Comparison of ENCODE assay signal across 10 cellular contexts in the genomic region with DNA sequence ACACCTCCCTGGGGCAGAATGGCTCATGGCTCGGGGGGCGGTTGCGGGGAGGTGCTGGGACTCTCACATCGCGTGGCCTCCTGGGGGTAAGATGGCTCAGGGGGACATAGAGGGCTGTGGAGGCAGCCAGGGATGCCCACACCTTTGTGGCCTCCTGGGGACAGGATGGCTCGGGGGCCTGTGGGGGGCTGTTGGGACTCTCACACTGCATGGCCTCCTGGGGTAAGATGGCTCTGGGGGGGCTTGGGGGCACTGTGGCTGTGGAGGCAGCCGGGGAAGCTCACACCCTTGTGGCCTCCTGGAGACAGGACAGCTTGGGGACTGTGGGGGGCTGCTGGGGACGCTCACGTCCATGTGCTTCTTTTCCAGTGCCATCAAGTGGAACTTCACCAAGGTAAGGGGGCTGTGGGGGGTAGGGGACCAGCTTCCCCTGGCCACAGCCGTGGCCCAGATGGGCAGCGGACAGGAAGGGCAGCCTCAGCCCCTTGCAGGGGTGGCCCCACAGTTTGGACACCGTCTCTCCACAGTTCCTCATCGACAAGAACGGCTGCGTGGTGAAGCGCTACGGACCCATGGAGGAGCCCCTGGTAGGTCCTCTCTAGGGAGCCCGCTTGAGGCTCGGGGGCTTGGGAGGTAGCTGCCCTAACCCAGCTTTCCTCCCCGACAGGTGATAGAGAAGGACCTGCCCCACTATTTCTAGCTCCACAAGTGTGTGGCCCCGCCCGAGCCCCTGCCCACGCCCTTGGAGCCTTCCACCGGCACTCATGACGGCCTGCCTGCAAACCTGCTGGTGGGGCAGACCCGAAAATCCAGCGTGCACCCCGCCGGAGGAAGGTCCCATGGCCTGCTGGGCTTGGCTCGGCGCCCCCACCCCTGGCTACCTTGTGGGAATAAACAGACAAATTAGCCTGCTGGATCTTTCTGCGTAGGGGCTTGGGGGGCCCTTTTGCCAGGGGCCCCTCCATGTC. TPM values are rescaled to one million over a fixed set of nuclear protein-coding genes. Genes with fewer than 3 reads are reported as not detected.
DNase-seq lines count a peak whose midpoint lies in the region; ATAC-seq, FAIRE-seq and TF ChIP-seq lines count a peak whose summit lies in the region.
"Had no signal": no experiment of that assay in that cellular context is flagged by ENCODE, and none has a peak within 500 bp of the region (broad histone marks: within the 10 kb centered on the region; RNA-seq: fewer than 3 reads in every experiment).

No MANE protein-coding gene starts in this region.

- no peaks in the 10 kb centered on the region for H3K9me3 Mint-ChIP-seq in activated naive CD8-positive, alpha-beta T cell treated with anti-CD3 and anti-CD28 coated beads, Interleukin-2, amount 10 ng/mL, durations not matched to agents 7 days and 5 days

- no TSS peak for BruUV-seq in HepG2 (replicated peaks; lab: Mats Ljungman, UMichigan)

- no peak for TF ChIP-seq CTCF in HepG2 (CRISPR knock-in tag; IDR thresholded peaks at IDR 0.05)
- TF ChIP-seq CTCF in right lobe of liver (IDR thresholded peaks at IDR 0.05) = no peak
- no peak for TF ChIP-seq CTCF in vagina (IDR thresholded peaks at IDR 0.05)
- TF ChIP-seq CTCF in Peyer's patch (IDR thresholded peaks at IDR 0.05) = no peak

- peaks cover 6% of the 10 kb centered on the region for H3K79me1 ChIP-seq in mesenchymal stem cell (replicated peaks; ENCODE audit: low read length, poor library complexity, severe bottlenecking)

- H3K9ac ChIP-seq in HepG2 (ENCODE audit: insufficient read depth, low read depth, low read length) (no peak overlapping the region), mesenchymal stem cell (ENCODE audit: low read length) (peak overlapping the region; percentile 88)

- no peaks in the 10 kb centered on the region for H3K27me3 Mint-ChIP-seq in activated naive CD8-positive, alpha-beta T cell treated with anti-CD3 and anti-CD28 coated beads, Interleukin-2, amount 10 ng/mL, durations not matched to agents 7 days and 5 days

- H3K36me3 ChIP-seq in HepG2 (replicated peaks in 1 of 2; ENCODE audit: control insufficient read depth in 1 of 2, insufficient read depth in 2 of 2, low read length in 2 of 2) (peaks cover 10 to 20% of the 10 kb centered on the region in 2 experiments; a peak in 4 of 5 replicates), right lobe of liver (peaks cover 0 to 32% (median 14%) of the 10 kb centered on the region in 4 donors), mesenchymal stem cell (ENCODE audit: control insufficient read depth in 1 of 2, insufficient read depth in 2 of 2, low read depth in 1 of 2, low read length in 2 of 2) (peaks cover 35 to 63% of the 10 kb centered on the region in 2 experiments), vagina (peaks cover 0 to 41% of the 10 kb centered on the region in 2 donors), Peyer's patch (peaks cover 0 to 60% (median 0%) of the 10 kb centered on the region in 3 donors)

- peaks cover 15% of the 10 kb centered on the region; the same call in 1 of the 2 replicates for H4K20me1 ChIP-seq in HepG2 (ENCODE audit: insufficient read depth, low read length)

- H3K4me3 Mint-ChIP-seq in activated naive CD8-positive, alpha-beta T cell treated with anti-CD3 and anti-CD28 coated beads, Interleukin-2, amount 10 ng/mL, durations not matched to agents 7 days and 5 days = peak overlapping the region; percentile 19

- H3K4me1 ChIP-seq in HepG2 (ENCODE audit: insufficient read depth, low read length) (peaks cover 52% of the 10 kb centered on the region), right lobe of liver (peaks cover 2 to 30% (median 14%) of the 10 kb centered on the region in 4 donors), mesenchymal stem cell (ENCODE audit: control insufficient read depth, insufficient read depth, low read depth, low read length) (peaks cover 42% of the 10 kb centered on the region), vagina (peaks cover 51% of the 10 kb centered on the region), Peyer's patch (peaks cover 4 to 54% (median 27%) of the 10 kb centered on the region in 4 donors)

- in situ Hi-C loops in HepG2 (cut with HindIII; ENCODE audit: extremely low pct_ligation_motif_present, low pct_unique_long_range_greater_than_20kb) = no loop called here

- no peak for FAIRE-seq in HepG2 (lab: Jason Lieb, UNC)

- H4K8ac ChIP-seq in mesenchymal stem cell (ENCODE audit: low read length) = peak overlapping the region; percentile 49

- peak overlapping the region; percentile 85 for H3K4me2 ChIP-seq in HepG2 (ENCODE audit: low read depth, low read length)
- no peak overlapping the region for H3K4me2 ChIP-seq in mesenchymal stem cell (ENCODE audit: low read length, poor library complexity, severe bottlenecking)

- H3K9me3 ChIP-seq in HepG2 (ENCODE audit: low read length) (no peaks in the 10 kb centered on the region), right lobe of liver (no peaks in the 10 kb centered on the region), mesenchymal stem cell (ENCODE audit: control insufficient read depth, low read length) (no peaks in the 10 kb centered on the region), vagina (no peaks in the 10 kb centered on the region), Peyer's patch (no peaks in the 10 kb centered on the region)

- no peak overlapping the region for H2BK120ac ChIP-seq in mesenchymal stem cell (ENCODE audit: low read depth, low read length)

- intact Hi-C loops in HepG2 (cut with micrococcal nuclease; ENCODE audit: unreplicated experiment) = loop anchor here (10.0 kb wide), 1 partner anchor 51 kb away; no protein-coding TSS in a partner anchor
- intact Hi-C loops in right lobe of liver (cut with DNase I) = no loop called here
- intact Hi-C loops in vagina (cut with DNase I) = no loop called here

- peaks cover 19% of the 10 kb centered on the region for H3K4me1 Mint-ChIP-seq in activated naive CD8-positive, alpha-beta T cell treated with anti-CD3 and anti-CD28 coated beads, Interleukin-2, amount 10 ng/mL, durations not matched to agents 7 days and 5 days

- peak overlapping the region; percentile 27 for H2AK5ac ChIP-seq in mesenchymal stem cell (ENCODE audit: low read length, severe bottlenecking)

- TF ChIP-seq RAD21 in HepG2 (CRISPR knock-in tag; IDR thresholded peaks at IDR 0.05) = no peak

- H3K79me2 ChIP-seq in HepG2 (ENCODE audit: insufficient read depth, low read length) = peaks cover 11% of the 10 kb centered on the region

- H2BK12ac ChIP-seq in mesenchymal stem cell (ENCODE audit: low read length in 2 of 2) = no peak overlapping the region

- H3K4ac ChIP-seq in mesenchymal stem cell (ENCODE audit: low read depth in 1 of 2, low read length in 2 of 2) = no peak overlapping the region

- H2AFZ ChIP-seq in HepG2 (ENCODE audit: low read length) (no peak overlapping the region), mesenchymal stem cell (ENCODE audit: low read depth, low read length) (no peak overlapping the region)

- DNase-seq in HepG2 (ENCODE audit: low spot score) (no peak), right lobe of liver (no peak), mesenchymal stem cell (no peak), vagina (ENCODE audit: extremely low spot score in 2 of 2) (no peak), Peyer's patch (no peak), SKM-1 treated with dmso at 0.1 percent for 144 hours (lab: John Stamatoyannopoulos, UW; ENCODE audit: unreplicated experiment) (no peak), mesenteric fat pad (ENCODE audit: low spot score) (no peak)
- no peak for DNase-seq in activated naive CD8-positive, alpha-beta T cell treated with anti-CD3 and anti-CD28 coated beads, Interleukin-2, amount 10 ng/mL, durations not matched to agents 7 days and 5 days
- DNase-seq: NCI-H2171; stimulated activated CD4-positive, alpha-beta T cell treated with anti-CD3 and anti-CD28 coated beads, Interleukin-4, amount 100 ng/mL, for 1 hour had no signal

- H2BK5ac ChIP-seq in mesenchymal stem cell (ENCODE audit: low read depth, low read length, poor library complexity, severe bottlenecking) = no peak overlapping the region

- H2BK15ac ChIP-seq in mesenchymal stem cell (ENCODE audit: low read depth, poor library complexity, severe bottlenecking) = peak overlapping the region; percentile 48

- H3K14ac ChIP-seq in mesenchymal stem cell (ENCODE audit: low read length in 2 of 2) = no peak overlapping the region

- peak overlapping the region; percentile 21 for H4K91ac ChIP-seq in mesenchymal stem cell (ENCODE audit: low read length)

- 94% methylated on average over 10 of the region's 32 CpGs for WGBS in HepG2 (ENCODE audit: low lambda C conversion rate)
- no CpG with 5 or more reads among the region's 32 CpGs for WGBS in right lobe of liver (ENCODE audit: insufficient coverage, low coverage, low lambda C conversion rate, missing lambda C conversion rate)
- 97% methylated on average over 32 of the region's 32 CpGs for WGBS in mesenchymal stem cell

- H3K4me3 ChIP-seq in HepG2 (replicated peaks in 1 of 3; ENCODE audit: insufficient read depth in 1 of 3, low read depth in 2 of 3, low read length in 3 of 3) = peak overlapping the region in 2 of 3 experiments; percentile 89 to 92; a peak in 2 of 6 replicates
- no peak overlapping the region for H3K4me3 ChIP-seq in right lobe of liver
- peak overlapping the region in 1 of 2 experiments; percentile 83 for H3K4me3 ChIP-seq in mesenchymal stem cell (ENCODE audit: insufficient read depth in 1 of 2, low read depth in 1 of 2, low read length in 2 of 2)
- peak overlapping the region in 1 of 2 donors; percentile 92 for H3K4me3 ChIP-seq in vagina
- H3K4me3 ChIP-seq in Peyer's patch = peak overlapping the region in 1 of 4 donors; percentile 94

- ATAC-seq in HepG2 (no peak), right lobe of liver (no peak)
- no peak for ATAC-seq in activated naive CD8-positive, alpha-beta T cell treated with anti-CD3 and anti-CD28 coated beads, Interleukin-2, amount 10 ng/mL, durations not matched to agents 7 days and 5 days (ENCODE audit: low read depth)

- H3K18ac ChIP-seq in mesenchymal stem cell (ENCODE audit: low read depth in 1 of 2, low read length in 2 of 2) = no peak overlapping the region

- H3K27me3 ChIP-seq in HepG2 (ENCODE audit: control insufficient read depth in 1 of 2, insufficient read depth in 2 of 2, low read length in 2 of 2) (no peaks in the 10 kb centered on the region), right lobe of liver (no peaks in the 10 kb centered on the region), mesenchymal stem cell (ENCODE audit: control insufficient read depth in 1 of 2, insufficient read depth in 1 of 2, low read length in 2 of 2) (no peaks in the 10 kb centered on the region), vagina (no peaks in the 10 kb centered on the region), Peyer's patch (no peaks in the 10 kb centered on the region)

- CTCF ChIA-PET in HepG2 (lab: Yijun Ruan, JAX; ENCODE audit: low intra/inter-chr PET ratio, low total read pairs) = no interaction called here

- H3K27ac Mint-ChIP-seq in activated naive CD8-positive, alpha-beta T cell treated with anti-CD3 and anti-CD28 coated beads, Interleukin-2, amount 10 ng/mL, durations not matched to agents 7 days and 5 days = no peak overlapping the region

- TF ChIP-seq POLR2A in HepG2 (IDR thresholded peaks at IDR 0.05; ENCODE audit: insufficient read depth in 1 of 2, low read depth in 2 of 2, low read length in 2 of 2) (peak; percentile 21 to 51; a peak in 2 of 4 replicates), right lobe of liver (IDR thresholded peaks at IDR 0.05) (no peak), vagina (IDR thresholded peaks at IDR 0.05) (no peak), Peyer's patch (IDR thresholded peaks at IDR 0.05) (no peak)

- TF ChIP-seq EP300 in HepG2 (IDR thresholded peaks at IDR 0.05; ENCODE audit: low read depth in 2 of 2, low read length in 2 of 2) = no peak
- TF ChIP-seq EP300 in HepG2 (CRISPR knock-in tag; IDR thresholded peaks at IDR 0.05; ENCODE audit: borderline replicate concordance) = no peak

- no peaks in the 10 kb centered on the region for H3K36me3 Mint-ChIP-seq in activated naive CD8-positive, alpha-beta T cell treated with anti-CD3 and anti-CD28 coated beads, Interleukin-2, amount 10 ng/mL, durations not matched to agents 7 days and 5 days

- no peak overlapping the region for H3K23ac ChIP-seq in mesenchymal stem cell (ENCODE audit: low read length in 2 of 2)

- POLR2A ChIA-PET in HepG2 (lab: Yijun Ruan, JAX) = no interaction called here
- POLR2A ChIA-PET in activated naive CD8-positive, alpha-beta T cell treated with anti-CD3 and anti-CD28 coated beads, Interleukin-2, amount 10 ng/mL, durations not matched to agents 7 days and 5 days (lab: Charles Lee) = interaction anchor here (1.9 kb wide), 1 partner anchor 27 kb away, joined by 6 read pairs; no protein-coding TSS in a partner anchor

- H3K27ac ChIP-seq in HepG2 (ENCODE audit: extremely low read length, insufficient read depth, low read length) (no peak overlapping the region), right lobe of liver (no peak overlapping the region), mesenchymal stem cell (ENCODE audit: low read length, poor library complexity, severe bottlenecking) (no peak overlapping the region), vagina (peak overlapping the region; percentile 99), Peyer's patch (peak overlapping the region in 2 of 4 donors; percentile 14 to 98)

RNA-seq across cellular contexts. Expression of a gene that starts 2.4 kb away (rescaled TPM):
- total RNA-seq in HepG2 (2016; rRNA removed; fragmentation: Illumina TruSeq; extraction: Trizol) = 426 and 535 TPM in 2 replicates
- 2,785 and 3,522 TPM in 2 replicates for total RNA-seq in HepG2 (2016; cell fraction: cytosol; rRNA removed; fragmentation: Illumina TruSeq; extraction: Trizol; ENCODE audit: low read depth)
- 340 and 561 TPM in 2 replicates for total RNA-seq in HepG2 (2016; cell fraction: insoluble cytoplasmic fraction; rRNA removed; fragmentation: Illumina TruSeq; extraction: Trizol)
- total RNA-seq in HepG2 (2016; cell fraction: membrane; rRNA removed; fragmentation: Illumina TruSeq; extraction: Trizol) = 1,902 and 2,313 TPM in 2 replicates
- total RNA-seq in HepG2 (2016; cell fraction: nucleus; rRNA removed; fragmentation: Illumina TruSeq; extraction: Trizol) = 168 and 177 TPM in 2 replicates
- polyA plus RNA-seq in HepG2 (2011; rRNA removed) = 613 and 728 TPM in 2 replicates
- polyA plus RNA-seq in HepG2 (2011; cell fraction: cytosol; rRNA removed) = 837 and 1,257 TPM in 2 replicates
- 557 and 562 TPM in 2 replicates for polyA plus RNA-seq in HepG2 (2011; cell fraction: nucleus; rRNA removed)
- 539 and 705 TPM in 2 replicates for polyA plus RNA-seq in HepG2 (2012)
- polyA plus RNA-seq in HepG2 (2016; cell fraction: cytosol; fragmentation: Illumina TruSeq; extraction: Trizol; ENCODE audit: low read depth) = 3,701 and 4,930 TPM in 2 replicates
- 454 and 583 TPM in 2 replicates for polyA plus RNA-seq in HepG2 (2016; cell fraction: insoluble cytoplasmic fraction; fragmentation: Illumina TruSeq; extraction: Trizol; ENCODE audit: low read depth)
- polyA plus RNA-seq in HepG2 (2016; cell fraction: membrane; fragmentation: Illumina TruSeq; extraction: Trizol; ENCODE audit: low read depth) = 2,313 and 2,706 TPM in 2 replicates
- 387 and 420 TPM in 2 replicates for polyA plus RNA-seq in HepG2 (2016; cell fraction: nucleus; fragmentation: Illumina TruSeq; extraction: Trizol; ENCODE audit: insufficient read depth, low read depth)
- 195 and 435 TPM in 2 replicates for polyA minus RNA-seq in HepG2 (2011; rRNA and poly(A)+ RNA removed; ENCODE audit: low replicate concordance)
- 211 and 241 TPM in 2 replicates for polyA minus RNA-seq in HepG2 (2011; cell fraction: cytosol; rRNA and poly(A)+ RNA removed)
- 51.6 and 73.4 TPM in 2 replicates for polyA minus RNA-seq in HepG2 (2011; cell fraction: nucleus; rRNA and poly(A)+ RNA removed)
- total RNA-seq in right lobe of liver = 100 to 1,000 TPM; 204 to 389 (median 212) TPM
- 100 to 1,000 TPM; 194 to 206 TPM for total RNA-seq in activated naive CD8-positive, alpha-beta T cell treated with anti-CD3 and anti-CD28 coated beads, Interleukin-2, amount 10 ng/mL, durations not matched to agents 7 days and 5 days
- polyA plus RNA-seq in mesenchymal stem cell (2013, experiment 1 of 2) = 676 TPM
- 686 TPM for polyA plus RNA-seq in mesenchymal stem cell (2013, experiment 2 of 2)
- 524 TPM for total RNA-seq in vagina
- 100 to 1,000 TPM; 258 to 493 (median 326) TPM for total RNA-seq in Peyer's patch
- total RNA-seq in mesenteric fat pad = 920 TPM

RNA-seq across cellular contexts. Expression of a gene that starts 11.0 kb away (rescaled TPM):
- total RNA-seq in HepG2 (2016; rRNA removed; fragmentation: Illumina TruSeq; extraction: Trizol) = 140 TPM in 2 replicates
- total RNA-seq in HepG2 (2016; cell fraction: cytosol; rRNA removed; fragmentation: Illumina TruSeq; extraction: Trizol; ENCODE audit: low read depth) = 43.4 and 44.8 TPM in 2 replicates
- 135 and 141 TPM in 2 replicates for total RNA-seq in HepG2 (2016; cell fraction: insoluble cytoplasmic fraction; rRNA removed; fragmentation: Illumina TruSeq; extraction: Trizol)
- 89.0 and 92.5 TPM in 2 replicates for total RNA-seq in HepG2 (2016; cell fraction: membrane; rRNA removed; fragmentation: Illumina TruSeq; extraction: Trizol)
- 54.0 and 55.3 TPM in 2 replicates for total RNA-seq in HepG2 (2016; cell fraction: nucleus; rRNA removed; fragmentation: Illumina TruSeq; extraction: Trizol)
- 272 and 305 TPM in 2 replicates for polyA plus RNA-seq in HepG2 (2011; rRNA removed)
- polyA plus RNA-seq in HepG2 (2011; cell fraction: cytosol; rRNA removed) = 222 and 337 TPM in 2 replicates
- polyA plus RNA-seq in HepG2 (2011; cell fraction: nucleus; rRNA removed) = 150 and 188 TPM in 2 replicates
- polyA plus RNA-seq in HepG2 (2012) = 201 and 222 TPM in 2 replicates
- 94.9 and 102 TPM in 2 replicates for polyA plus RNA-seq in HepG2 (2016; cell fraction: cytosol; fragmentation: Illumina TruSeq; extraction: Trizol; ENCODE audit: low read depth)
- 246 and 282 TPM in 2 replicates for polyA plus RNA-seq in HepG2 (2016; cell fraction: insoluble cytoplasmic fraction; fragmentation: Illumina TruSeq; extraction: Trizol; ENCODE audit: low read depth)
- 145 and 159 TPM in 2 replicates for polyA plus RNA-seq in HepG2 (2016; cell fraction: membrane; fragmentation: Illumina TruSeq; extraction: Trizol; ENCODE audit: low read depth)
- polyA plus RNA-seq in HepG2 (2016; cell fraction: nucleus; fragmentation: Illumina TruSeq; extraction: Trizol; ENCODE audit: insufficient read depth, low read depth) = 179 TPM in 2 replicates
- polyA minus RNA-seq in HepG2 (2011; rRNA and poly(A)+ RNA removed; ENCODE audit: low replicate concordance) = 343 and 389 TPM in 2 replicates
- 104 and 129 TPM in 2 replicates for polyA minus RNA-seq in HepG2 (2011; cell fraction: cytosol; rRNA and poly(A)+ RNA removed)
- 39.5 and 42.0 TPM in 2 replicates for polyA minus RNA-seq in HepG2 (2011; cell fraction: nucleus; rRNA and poly(A)+ RNA removed)
- total RNA-seq in right lobe of liver = 100 to 1,000 TPM; 112 to 256 (median 131) TPM
- 100 to 1,000 TPM; 142 to 163 TPM for total RNA-seq in activated naive CD8-positive, alpha-beta T cell treated with anti-CD3 and anti-CD28 coated beads, Interleukin-2, amount 10 ng/mL, durations not matched to agents 7 days and 5 days
- 152 TPM for polyA plus RNA-seq in mesenchymal stem cell (2013, experiment 1 of 2)
- polyA plus RNA-seq in mesenchymal stem cell (2013, experiment 2 of 2) = 153 TPM
- total RNA-seq in vagina = 83.7 TPM
- 100 to 1,000 TPM in 2 of 4 donors, 10 to 100 TPM in 2; 74.3 to 107 (median 96.9) TPM for total RNA-seq in Peyer's patch
- 205 TPM for total RNA-seq in mesenteric fat pad

RNA-seq across cellular contexts. Expression of a gene that starts 39.2 kb away (rescaled TPM):
- total RNA-seq in HepG2 (2016; rRNA removed; fragmentation: Illumina TruSeq; extraction: Trizol) (0.48 and 0.84 TPM in 2 replicates), right lobe of liver (1 to 10 TPM; 4.2 to 10.0 (median 7.3) TPM), vagina (36.8 TPM), Peyer's patch (100 to 1,000 TPM in 2 of 4 donors, 10 to 100 TPM in 2; 82.6 to 187 (median 118) TPM), mesenteric fat pad (25.5 TPM)
- total RNA-seq in HepG2 (2016; cell fraction: cytosol; rRNA removed; fragmentation: Illumina TruSeq; extraction: Trizol; ENCODE audit: low read depth) = 0.35 and 0.51 TPM in 2 replicates
- total RNA-seq in HepG2 (2016; cell fraction: insoluble cytoplasmic fraction; rRNA removed; fragmentation: Illumina TruSeq; extraction: Trizol) = 0.16 and 0.50 TPM in 2 replicates
- 0.38 and 0.40 TPM in 2 replicates for total RNA-seq in HepG2 (2016; cell fraction: membrane; rRNA removed; fragmentation: Illumina TruSeq; extraction: Trizol)
- 0.28 and 0.63 TPM in 2 replicates for total RNA-seq in HepG2 (2016; cell fraction: nucleus; rRNA removed; fragmentation: Illumina TruSeq; extraction: Trizol)
- polyA plus RNA-seq in HepG2 (2011; rRNA removed) = 32.0 and 40.3 TPM in 2 replicates
- 17.7 and 31.9 TPM in 2 replicates for polyA plus RNA-seq in HepG2 (2011; cell fraction: cytosol; rRNA removed)
- polyA plus RNA-seq in HepG2 (2011; cell fraction: nucleus; rRNA removed) = 222 and 325 TPM in 2 replicates
- polyA plus RNA-seq in HepG2 (2012) = 21.8 and 23.4 TPM in 2 replicates
- polyA plus RNA-seq in HepG2 (2016; cell fraction: cytosol; fragmentation: Illumina TruSeq; extraction: Trizol; ENCODE audit: low read depth) = not detected in 2 replicates
- 0.41 and 0.69 TPM in 2 replicates for polyA plus RNA-seq in HepG2 (2016; cell fraction: insoluble cytoplasmic fraction; fragmentation: Illumina TruSeq; extraction: Trizol; ENCODE audit: low read depth)
- polyA plus RNA-seq in HepG2 (2016; cell fraction: membrane; fragmentation: Illumina TruSeq; extraction: Trizol; ENCODE audit: low read depth) = not detected in 2 replicates
- polyA plus RNA-seq in HepG2 (2016; cell fraction: nucleus; fragmentation: Illumina TruSeq; extraction: Trizol; ENCODE audit: insufficient read depth, low read depth) = 1.5 TPM in 2 replicates
- polyA minus RNA-seq in HepG2 (2011; rRNA and poly(A)+ RNA removed; ENCODE audit: low replicate concordance) = 18.3 and 37.9 TPM in 2 replicates
- 19.3 and 20.1 TPM in 2 replicates for polyA minus RNA-seq in HepG2 (2011; cell fraction: cytosol; rRNA and poly(A)+ RNA removed)
- 25.0 and 29.0 TPM in 2 replicates for polyA minus RNA-seq in HepG2 (2011; cell fraction: nucleus; rRNA and poly(A)+ RNA removed)
- 100 to 1,000 TPM; 576 to 581 TPM for total RNA-seq in activated naive CD8-positive, alpha-beta T cell treated with anti-CD3 and anti-CD28 coated beads, Interleukin-2, amount 10 ng/mL, durations not matched to agents 7 days and 5 days
- polyA plus RNA-seq in mesenchymal stem cell (2013, experiment 1 of 2) = 0.17 TPM
- polyA plus RNA-seq in mesenchymal stem cell (2013, experiment 2 of 2) = 0.15 TPM

Comparison
In these comparisons a context has a peak if more than half of its experiments do, and no peak if none do; other contexts are left out.
1. H3K4me3 ChIP-seq: peak in HepG2 (2 of 3); none in right lobe of liver (0 of 3).
2. POLR2A ChIP-seq: peak in HepG2 (2 of 2); none in right lobe of liver (single experiment), vagina (0 of 2) and Peyer's patch (0 of 2).